ENCODE assay signal across 16 cellular contexts in the genomic region with DNA sequence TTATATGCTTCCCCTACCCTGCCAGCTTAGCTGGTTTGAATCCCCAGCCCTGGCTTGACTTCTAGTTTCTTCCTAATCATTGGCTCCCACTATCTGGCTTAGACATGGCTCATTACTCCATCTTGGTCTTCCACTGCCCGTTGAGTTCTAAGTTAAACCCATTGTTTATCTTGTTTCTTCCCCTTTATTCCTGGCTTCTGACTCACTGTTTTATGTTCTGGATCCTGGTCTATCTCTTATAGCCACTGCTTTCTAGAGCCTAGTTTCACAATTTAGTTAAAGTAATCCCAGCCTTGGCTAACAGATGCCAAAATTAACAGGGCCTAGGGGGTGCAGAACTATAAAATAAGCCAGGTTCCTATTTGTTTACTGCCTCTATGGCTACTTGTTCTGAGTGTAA.
A peak's percentile ranks its signal among the peaks of the same experiment; 100 is the strongest.
DNase-seq lines count a peak whose midpoint lies in the region; ATAC-seq, FAIRE-seq and TF ChIP-seq lines count a peak whose summit lies in the region.
"Had no signal": no experiment of that assay in that cellular context is flagged by ENCODE, and none has a peak within 500 bp of the region (broad histone marks: within the 10 kb centered on the region; RNA-seq: fewer than 3 reads in every experiment).

No MANE protein-coding gene starts in this region.

- TF ChIP-seq POLR2A in HepG2 (IDR thresholded peaks at IDR 0.05; ENCODE audit: insufficient read depth in 1 of 2, low read depth in 2 of 2, low read length in 2 of 2) (no peak), stomach (IDR thresholded peaks at IDR 0.05) (no peak)

- no peak overlapping the region for H2AK5ac ChIP-seq in mesenchymal stem cell (ENCODE audit: low read length, severe bottlenecking)

- H3K4ac ChIP-seq in mesenchymal stem cell (ENCODE audit: low read depth in 1 of 2, low read length in 2 of 2), result no peak overlapping the region

- H3K79me2 ChIP-seq in HepG2 (ENCODE audit: insufficient read depth, low read length), result no peaks in the 10 kb centered on the region

- TF ChIP-seq EP300 in HepG2 (IDR thresholded peaks at IDR 0.05; ENCODE audit: low read depth in 2 of 2, low read length in 2 of 2) (no peak), HepG2 (CRISPR knock-in tag; IDR thresholded peaks at IDR 0.05; ENCODE audit: borderline replicate concordance) (no peak), stomach (IDR thresholded peaks at IDR 0.05) (no peak)

- no peak overlapping the region for H4K8ac ChIP-seq in mesenchymal stem cell (ENCODE audit: low read length)

- H2BK12ac ChIP-seq in mesenchymal stem cell (ENCODE audit: low read length in 2 of 2), result no peak overlapping the region

- H3K36me3 ChIP-seq in SJSA1 (0 out of 2 replicates have a peak, but pooled peaks cover 3% of the 10 kb centered on the region), mesenchymal stem cell (ENCODE audit: control insufficient read depth in 1 of 2, insufficient read depth in 2 of 2, low read depth in 1 of 2, low read length in 2 of 2) (peaks cover 6 to 10% of the 10 kb centered on the region in 2 experiments), HepG2 (replicated peaks in 1 of 2; ENCODE audit: control insufficient read depth in 1 of 2, insufficient read depth in 2 of 2, low read length in 2 of 2) (no peaks in the 10 kb centered on the region), stomach (peaks cover 0 to 22% (median 17%) of the 10 kb centered on the region in 4 donors)

- CTCF ChIA-PET in HepG2 (lab: Yijun Ruan, JAX; ENCODE audit: low intra/inter-chr PET ratio, low total read pairs), result no interaction called here

- POLR2A ChIA-PET in HepG2 (lab: Yijun Ruan, JAX), result no interaction called here

- 13% methylated on average over 1 of the region's 1 CpG for WGBS in mesenchymal stem cell
- 0% methylated on average over 1 of the region's 1 CpG for WGBS in HepG2 (ENCODE audit: low lambda C conversion rate)
- 27 to 73% (median 56%) methylated on average over 1 of the region's 1 CpG for WGBS in stomach, 5 donors

- ATAC-seq in HepG2 (no peak), GM21825 (IDR thresholded peaks at IDR 0.05; ENCODE audit: unreplicated experiment) (no peak)

- H3K4me1 ChIP-seq in SJSA1 (replicated peaks), result peaks cover 18% of the 10 kb centered on the region
- no peaks in the 10 kb centered on the region for H3K4me1 ChIP-seq in mesenchymal stem cell (ENCODE audit: control insufficient read depth, insufficient read depth, low read depth, low read length)
- H3K4me1 ChIP-seq in HepG2 (ENCODE audit: insufficient read depth, low read length), result no peaks in the 10 kb centered on the region
- H3K4me1 ChIP-seq in stomach, result no peaks in the 10 kb centered on the region

- no peak overlapping the region for H3K4me3 ChIP-seq in SJSA1
- no peak overlapping the region for H3K4me3 ChIP-seq in coronary artery
- H3K4me3 ChIP-seq in mesenchymal stem cell (ENCODE audit: insufficient read depth in 1 of 2, low read depth in 1 of 2, low read length in 2 of 2), result no peak overlapping the region
- H3K4me3 ChIP-seq in HepG2 (replicated peaks in 1 of 3; ENCODE audit: insufficient read depth in 1 of 3, low read depth in 2 of 3, low read length in 3 of 3), result no peak overlapping the region
- no peak overlapping the region for H3K4me3 ChIP-seq in stomach

- intact Hi-C loops in HepG2 (cut with micrococcal nuclease; ENCODE audit: unreplicated experiment), result no loop called here
- intact Hi-C loops in stomach (cut with DNase I; ENCODE audit: low total_unique reads), result no loop called here

- no peak overlapping the region for H3K9ac ChIP-seq in mesenchymal stem cell (ENCODE audit: low read length)
- no peak overlapping the region for H3K9ac ChIP-seq in HepG2 (ENCODE audit: insufficient read depth, low read depth, low read length)

- no peak overlapping the region for H3K18ac ChIP-seq in mesenchymal stem cell (ENCODE audit: low read depth in 1 of 2, low read length in 2 of 2)

- H3K27ac ChIP-seq in SJSA1 (peak overlapping the region; percentile 39), coronary artery (peak overlapping the region; percentile 42 to 48), mesenchymal stem cell (ENCODE audit: low read length, poor library complexity, severe bottlenecking) (no peak overlapping the region), HepG2 (ENCODE audit: extremely low read length, insufficient read depth, low read length) (no peak overlapping the region), stomach (no peak overlapping the region)

- no peak overlapping the region for H2BK15ac ChIP-seq in mesenchymal stem cell (ENCODE audit: low read depth, poor library complexity, severe bottlenecking)

- H3K9me3 ChIP-seq in SJSA1 (replicated peaks) (no peaks in the 10 kb centered on the region), mesenchymal stem cell (ENCODE audit: control insufficient read depth, low read length) (no peaks in the 10 kb centered on the region), HepG2 (ENCODE audit: low read length) (no peaks in the 10 kb centered on the region), stomach (no peaks in the 10 kb centered on the region)

- H3K4me2 ChIP-seq in mesenchymal stem cell (ENCODE audit: low read length, poor library complexity, severe bottlenecking), result no peak overlapping the region
- no peak overlapping the region for H3K4me2 ChIP-seq in HepG2 (ENCODE audit: low read depth, low read length)

- no peak overlapping the region for H2BK5ac ChIP-seq in mesenchymal stem cell (ENCODE audit: low read depth, low read length, poor library complexity, severe bottlenecking)

- no peak overlapping the region for H2AFZ ChIP-seq in mesenchymal stem cell (ENCODE audit: low read depth, low read length)
- H2AFZ ChIP-seq in HepG2 (ENCODE audit: low read length), result no peak overlapping the region

- FAIRE-seq in HepG2 (lab: Jason Lieb, UNC), result no peak

- no peak for TF ChIP-seq RAD21 in HepG2 (CRISPR knock-in tag; IDR thresholded peaks at IDR 0.05)

- no peaks in the 10 kb centered on the region for H4K20me1 ChIP-seq in HepG2 (ENCODE audit: insufficient read depth, low read length)

- BruUV-seq in HepG2 (replicated peaks; lab: Mats Ljungman, UMichigan), result no TSS peak

- no peak overlapping the region for H3K14ac ChIP-seq in mesenchymal stem cell (ENCODE audit: low read length in 2 of 2)

- H3K23ac ChIP-seq in mesenchymal stem cell (ENCODE audit: low read length in 2 of 2), result no peak overlapping the region

- peak; percentile 58 for DNase-seq in EH (ENCODE audit: low read depth)
- DNase-seq in SJSA1 (ENCODE audit: low read depth in 1 of 2, low spot score in 2 of 2), result peak in 1 of 2 experiments; percentile 4
- no peak for DNase-seq in coronary artery (ENCODE audit: low spot score)
- peak; percentile 51 for DNase-seq in mesenchymal stem cell
- no peak for DNase-seq in HepG2 (ENCODE audit: low spot score)
- no peak for DNase-seq in stomach
- DNase-seq in NCI-H1048 (lab: John Stamatoyannopoulos, UW), result no peak
- DNase-seq: 8988T; CD4-positive, alpha-beta memory T cell; DMS79; KG1; NCI-H1092 treated with DMSO at 0.1 percent for 48 hours; NCI-H69; NK-92 treated with Interleukin-12 subunit alpha and Interleukin-12 subunit beta, amount 100 ng/mL, for 24 hours; SHP77 had no signal

- in situ Hi-C loops in HepG2 (cut with HindIII; ENCODE audit: extremely low pct_ligation_motif_present, low pct_unique_long_range_greater_than_20kb), result no loop called here

- H3K79me1 ChIP-seq in mesenchymal stem cell (replicated peaks; ENCODE audit: low read length, poor library complexity, severe bottlenecking), result no peaks in the 10 kb centered on the region

- H3K27me3 ChIP-seq in SJSA1 (replicated peaks), result no peaks in the 10 kb centered on the region
- peaks cover 0 to 5% of the 10 kb centered on the region in 2 experiments for H3K27me3 ChIP-seq in mesenchymal stem cell (ENCODE audit: control insufficient read depth in 1 of 2, insufficient read depth in 1 of 2, low read length in 2 of 2)
- H3K27me3 ChIP-seq in HepG2 (ENCODE audit: control insufficient read depth in 1 of 2, insufficient read depth in 2 of 2, low read length in 2 of 2), result no peaks in the 10 kb centered on the region
- H3K27me3 ChIP-seq in stomach, result no peaks in the 10 kb centered on the region

- no peak overlapping the region for H4K91ac ChIP-seq in mesenchymal stem cell (ENCODE audit: low read length)

- no peak overlapping the region for H2BK120ac ChIP-seq in mesenchymal stem cell (ENCODE audit: low read depth, low read length)

- TF ChIP-seq CTCF in coronary artery (IDR thresholded peaks at IDR 0.05) (no peak), HepG2 (CRISPR knock-in tag; IDR thresholded peaks at IDR 0.05) (no peak), stomach (IDR thresholded peaks at IDR 0.05) (no peak)

TF ChIP-seq in HepG2, 621 proteins besides CTCF, POLR2A, EP300 and RAD21:
- TF ChIP-seq DMAP1 (CRISPR knock-in tag; IDR thresholded peaks at IDR 0.05) (no peak), HNRNPLL (IDR thresholded peaks at IDR 0.05; ENCODE audit: low read depth, low read length, poor library complexity, severe bottlenecking) (no peak), ZFP90 (CRISPR knock-in tag; IDR thresholded peaks at IDR 0.05; ENCODE audit: borderline replicate concordance) (no peak), NR1H2 (CRISPR knock-in tag; IDR thresholded peaks at IDR 0.05; ENCODE audit: borderline replicate concordance, low read depth) (no peak), KMT2A (CRISPR knock-in tag; IDR thresholded peaks at IDR 0.05) (no peak), HDAC2 (CRISPR knock-in tag; IDR thresholded peaks at IDR 0.05) (no peak)
- TF ChIP-seq, protein P1, sequence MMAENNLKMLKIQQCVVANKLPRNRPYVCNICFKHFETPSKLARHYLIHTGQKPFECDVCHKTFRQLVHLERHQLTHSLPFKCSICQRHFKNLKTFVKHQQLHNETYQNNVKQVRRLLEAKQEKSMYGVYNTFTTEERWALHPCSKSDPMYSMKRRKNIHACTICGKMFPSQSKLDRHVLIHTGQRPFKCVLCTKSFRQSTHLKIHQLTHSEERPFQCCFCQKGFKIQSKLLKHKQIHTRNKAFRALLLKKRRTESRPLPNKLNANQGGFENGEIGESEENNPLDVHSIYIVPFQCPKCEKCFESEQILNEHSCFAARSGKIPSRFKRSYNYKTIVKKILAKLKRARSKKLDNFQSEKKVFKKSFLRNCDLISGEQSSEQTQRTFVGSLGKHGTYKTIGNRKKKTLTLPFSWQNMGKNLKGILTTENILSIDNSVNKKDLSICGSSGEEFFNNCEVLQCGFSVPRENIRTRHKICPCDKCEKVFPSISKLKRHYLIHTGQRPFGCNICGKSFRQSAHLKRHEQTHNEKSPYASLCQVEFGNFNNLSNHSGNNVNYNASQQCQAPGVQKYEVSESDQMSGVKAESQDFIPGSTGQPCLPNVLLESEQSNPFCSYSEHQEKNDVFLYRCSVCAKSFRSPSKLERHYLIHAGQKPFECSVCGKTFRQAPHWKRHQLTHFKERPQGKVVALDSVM (CRISPR knock-in tag; IDR thresholded peaks at IDR 0.05), result no peak

Comparison
In these comparisons a context has a peak if more than half of its experiments do, and no peak if none do; other contexts are left out.
1. DNase-seq: peak in EH (single experiment) and mesenchymal stem cell (single experiment); none in coronary artery (single experiment), HepG2 (single experiment), stomach (single experiment) and NCI-H1048 (single experiment).
2. H3K27ac ChIP-seq: peak in SJSA1 (single experiment) and coronary artery (2 of 2); none in mesenchymal stem cell (single experiment), HepG2 (single experiment) and stomach (0 of 5).